30 cellular contexts compared by ENCODE assay signal in genomic region chr6:14927398-14927797, GRCh38.
DNase-seq lines count a peak whose midpoint lies in the region; ATAC-seq, FAIRE-seq and TF ChIP-seq lines count a peak whose summit lies in the region.
"Had no signal": no experiment of that assay in that cellular context is flagged by ENCODE, and none has a peak within 500 bp of the region (broad histone marks: within the 10 kb centered on the region; RNA-seq: fewer than 3 reads in every experiment).

No MANE protein-coding gene starts in this region.

- no peak overlapping the region for H3K9ac ChIP-seq in HepG2 (ENCODE audit: insufficient read depth, low read depth, low read length)

- no peak overlapping the region for H2AFZ ChIP-seq in HepG2 (ENCODE audit: low read length)

- no peak for TF ChIP-seq EP300 in HepG2 (IDR thresholded peaks at IDR 0.05; ENCODE audit: low read depth in 2 of 2, low read length in 2 of 2)
- no peak for TF ChIP-seq EP300 in HepG2 (CRISPR knock-in tag; IDR thresholded peaks at IDR 0.05; ENCODE audit: borderline replicate concordance)
- no peak for TF ChIP-seq EP300 in transverse colon (IDR thresholded peaks at IDR 0.05; ENCODE audit: low read depth)

- no peaks in the 10 kb centered on the region for H3K36me3 Mint-ChIP-seq in activated CD4-positive, alpha-beta T cell treated with anti-CD3 and anti-CD28 coated beads, Interleukin-2, amount 10 ng/mL, durations not matched to agents 7 days and 5 days (ENCODE audit: low read depth)
- H3K36me3 Mint-ChIP-seq in natural killer cell treated with Interleukin-12 subunit alpha and Interleukin-12 subunit beta and Interleukin-15 and Interleukin-18, amount 100 ng/mL, for 72 hours = no peaks in the 10 kb centered on the region
- H3K36me3 Mint-ChIP-seq: brain; CD8-positive, alpha-beta memory T cell had no signal

- 49% methylated on average over 7 of the region's 7 CpGs for WGBS in HepG2 (ENCODE audit: low lambda C conversion rate)
- 51 to 87% (median 60%) methylated on average over 7 of the region's 7 CpGs for WGBS in small intestine, 3 donors
- 94% methylated on average over 7 of the region's 7 CpGs; no CpG with 5 or more reads in 1 of the 2 donors for WGBS in transverse colon (ENCODE audit: low coverage in 1 of 2), 2 donors

- H3K9me3 Mint-ChIP-seq in activated CD4-positive, alpha-beta T cell treated with anti-CD3 and anti-CD28 coated beads, Interleukin-2, amount 10 ng/mL, durations not matched to agents 7 days and 5 days = peaks cover 5% of the 10 kb centered on the region
- no peaks in the 10 kb centered on the region for H3K9me3 Mint-ChIP-seq in natural killer cell treated with Interleukin-12 subunit alpha and Interleukin-12 subunit beta and Interleukin-15 and Interleukin-18, amount 100 ng/mL, for 72 hours
- H3K9me3 Mint-ChIP-seq: CD8-positive, alpha-beta memory T cell; dendritic cell treated with granulocyte-macrophage colony-stimulating factor and Interleukin-4, amounts not matched to agents 40 ng/mL and 50 ng/mL, for 4 days; endodermal cell; neural crest cell; stimulated activated naive CD8-positive, alpha-beta T cell treated with anti-CD3 and anti-CD28 coated beads, Interleukin-15, Interleukin-2, amounts not matched to agents 100 ng/mL and 50 ng/mL, for 24 hours had no signal

- no peak overlapping the region for H3K4me2 ChIP-seq in HepG2 (ENCODE audit: low read depth, low read length)

- H3K27ac ChIP-seq in right atrium auricular region (no peak overlapping the region), HepG2 (ENCODE audit: extremely low read length, insufficient read depth, low read length) (no peak overlapping the region), small intestine (ENCODE audit: low read depth in 1 of 2, low read length in 1 of 2) (no peak overlapping the region), transverse colon (no peak overlapping the region)
- H3K27ac ChIP-seq: esophagus muscularis mucosa, pancreas had no signal

- H3K36me3 ChIP-seq in right atrium auricular region (no peaks in the 10 kb centered on the region), HepG2 (replicated peaks in 1 of 2; ENCODE audit: control insufficient read depth in 1 of 2, insufficient read depth in 2 of 2, low read length in 2 of 2) (no peaks in the 10 kb centered on the region), small intestine (ENCODE audit: control insufficient read depth in 2 of 2, insufficient read depth in 2 of 2, low read length in 2 of 2) (no peaks in the 10 kb centered on the region), transverse colon (no peaks in the 10 kb centered on the region)
- H3K36me3 ChIP-seq: esophagus muscularis mucosa, pancreas had no signal

- POLR2A ChIA-PET in HepG2 (lab: Yijun Ruan, JAX) = no interaction called here
- POLR2A ChIA-PET in activated CD4-positive, alpha-beta T cell treated with anti-CD3 and anti-CD28 coated beads, Interleukin-2, amount 10 ng/mL, durations not matched to agents 7 days and 5 days (lab: Charles Lee) = no interaction called here

- H3K27ac Mint-ChIP-seq in activated CD4-positive, alpha-beta T cell treated with anti-CD3 and anti-CD28 coated beads, Interleukin-2, amount 10 ng/mL, durations not matched to agents 7 days and 5 days = no peak overlapping the region
- H3K27ac Mint-ChIP-seq in natural killer cell treated with Interleukin-12 subunit alpha and Interleukin-12 subunit beta and Interleukin-15 and Interleukin-18, amount 100 ng/mL, for 72 hours = no peak overlapping the region
- H3K27ac Mint-ChIP-seq: activated CD8-positive, alpha-beta T cell treated with anti-CD3 and anti-CD28 coated beads, Interleukin-2, amount 10 ng/mL, durations not matched to agents 7 days and 5 days; B cell; brain; CD8-positive, alpha-beta memory T cell; dendritic cell treated with granulocyte-macrophage colony-stimulating factor and Interleukin-4, amounts not matched to agents 40 ng/mL and 50 ng/mL, for 4 days; endodermal cell; stimulated activated naive CD8-positive, alpha-beta T cell treated with anti-CD3 and anti-CD28 coated beads, Interleukin-15, Interleukin-2, amounts not matched to agents 100 ng/mL and 50 ng/mL, for 24 hours had no signal

- TF ChIP-seq POLR2A in HepG2 (IDR thresholded peaks at IDR 0.05; ENCODE audit: insufficient read depth in 1 of 2, low read depth in 2 of 2, low read length in 2 of 2) (no peak), transverse colon (IDR thresholded peaks at IDR 0.05) (no peak)

- intact Hi-C loops in Right ventricle myocardium inferior (cut with DNase I) = no loop called here
- intact Hi-C loops in HepG2 (cut with micrococcal nuclease; ENCODE audit: unreplicated experiment) = no loop called here
- intact Hi-C loops in transverse colon (cut with DNase I; ENCODE audit: low total_unique reads) = no loop called here

- FAIRE-seq in HepG2 (lab: Jason Lieb, UNC) (no peak), small intestine (lab: Jason Lieb, UNC) (no peak)
- FAIRE-seq: GM12891, pancreas had no signal

- H3K4me3 Mint-ChIP-seq in activated CD4-positive, alpha-beta T cell treated with anti-CD3 and anti-CD28 coated beads, Interleukin-2, amount 10 ng/mL, durations not matched to agents 7 days and 5 days = no peak overlapping the region
- no peak overlapping the region for H3K4me3 Mint-ChIP-seq in natural killer cell treated with Interleukin-12 subunit alpha and Interleukin-12 subunit beta and Interleukin-15 and Interleukin-18, amount 100 ng/mL, for 72 hours
- H3K4me3 Mint-ChIP-seq: activated CD8-positive, alpha-beta T cell treated with anti-CD3 and anti-CD28 coated beads, Interleukin-2, amount 10 ng/mL, durations not matched to agents 7 days and 5 days; B cell; brain; CD8-positive, alpha-beta memory T cell; dendritic cell treated with granulocyte-macrophage colony-stimulating factor and Interleukin-4, amounts not matched to agents 40 ng/mL and 50 ng/mL, for 4 days; endodermal cell; neural crest cell; stimulated activated naive CD8-positive, alpha-beta T cell treated with anti-CD3 and anti-CD28 coated beads, Interleukin-15, Interleukin-2, amounts not matched to agents 100 ng/mL and 50 ng/mL, for 24 hours had no signal

- H3K4me1 ChIP-seq in right atrium auricular region = peaks cover 0 to 1% of the 10 kb centered on the region in 2 donors
- no peaks in the 10 kb centered on the region for H3K4me1 ChIP-seq in HepG2 (ENCODE audit: insufficient read depth, low read length)
- peaks cover 2% of the 10 kb centered on the region in 2 donors for H3K4me1 ChIP-seq in small intestine (ENCODE audit: control insufficient read depth in 2 of 2, insufficient read depth in 1 of 2, low read depth in 1 of 2, low read length in 1 of 2)
- peaks cover 0 to 22% (median 5%) of the 10 kb centered on the region in 4 donors for H3K4me1 ChIP-seq in transverse colon
- H3K4me1 ChIP-seq: pancreas had no signal

- no TSS peak for BruUV-seq in HepG2 (replicated peaks; lab: Mats Ljungman, UMichigan)

- no peak overlapping the region for H3K4me3 ChIP-seq in right atrium auricular region
- H3K4me3 ChIP-seq in HepG2 (replicated peaks in 1 of 3; ENCODE audit: insufficient read depth in 1 of 3, low read depth in 2 of 3, low read length in 3 of 3) = no peak overlapping the region
- no peak overlapping the region for H3K4me3 ChIP-seq in small intestine (ENCODE audit: low read depth in 1 of 2, low read length in 2 of 2)
- H3K4me3 ChIP-seq in transverse colon = no peak overlapping the region
- H3K4me3 ChIP-seq: esophagus muscularis mucosa, pancreas had no signal

- in situ Hi-C loops in HepG2 (cut with HindIII; ENCODE audit: extremely low pct_ligation_motif_present, low pct_unique_long_range_greater_than_20kb) = no loop called here
- in situ Hi-C loops in transverse colon (cut with MboI; ENCODE audit: low pct_ligation_motif_present in 1 of 4, low pct_unique_long_range_greater_than_20kb in 1 of 4, low sequenced_read_pairs in 3 of 4) = no loop called here

- no peak for TF ChIP-seq CTCF in right atrium auricular region (IDR thresholded peaks at IDR 0.05)
- no peak for TF ChIP-seq CTCF in HepG2 (CRISPR knock-in tag; IDR thresholded peaks at IDR 0.05)
- no peak for TF ChIP-seq CTCF in transverse colon (IDR thresholded peaks at IDR 0.05)

- no peaks in the 10 kb centered on the region for H4K20me1 ChIP-seq in HepG2 (ENCODE audit: insufficient read depth, low read length)

- no peaks in the 10 kb centered on the region for H3K79me2 ChIP-seq in HepG2 (ENCODE audit: insufficient read depth, low read length)

- peaks cover 3% of the 10 kb centered on the region for H3K27me3 Mint-ChIP-seq in activated CD4-positive, alpha-beta T cell treated with anti-CD3 and anti-CD28 coated beads, Interleukin-2, amount 10 ng/mL, durations not matched to agents 7 days and 5 days
- no peaks in the 10 kb centered on the region for H3K27me3 Mint-ChIP-seq in natural killer cell treated with Interleukin-12 subunit alpha and Interleukin-12 subunit beta and Interleukin-15 and Interleukin-18, amount 100 ng/mL, for 72 hours
- H3K27me3 Mint-ChIP-seq: B cell; dendritic cell treated with granulocyte-macrophage colony-stimulating factor and Interleukin-4, amounts not matched to agents 40 ng/mL and 50 ng/mL, for 4 days; stimulated activated naive CD8-positive, alpha-beta T cell treated with anti-CD3 and anti-CD28 coated beads, Interleukin-15, Interleukin-2, amounts not matched to agents 100 ng/mL and 50 ng/mL, for 24 hours had no signal

- no peaks in the 10 kb centered on the region for H3K27me3 ChIP-seq in right atrium auricular region
- peaks cover 0 to 15% of the 10 kb centered on the region in 2 experiments; a peak in 2 of 5 replicates for H3K27me3 ChIP-seq in HepG2 (ENCODE audit: control insufficient read depth in 1 of 2, insufficient read depth in 2 of 2, low read length in 2 of 2)
- no peaks in the 10 kb centered on the region for H3K27me3 ChIP-seq in small intestine (ENCODE audit: control insufficient read depth in 2 of 2, insufficient read depth in 2 of 2, low read length in 2 of 2)
- no peaks in the 10 kb centered on the region for H3K27me3 ChIP-seq in transverse colon
- H3K27me3 ChIP-seq: esophagus muscularis mucosa, pancreas had no signal

- DNase-seq in Right ventricle myocardium inferior (ENCODE audit: missing footprints) = no peak
- no peak for DNase-seq in right atrium auricular region (ENCODE audit: low spot score)
- peak; percentile 70 for DNase-seq in NCI-H2029 (lab: John Stamatoyannopoulos, UW)
- DNase-seq in HepG2 (ENCODE audit: low spot score) = no peak
- peak; percentile 92 for DNase-seq in small intestine
- DNase-seq in transverse colon = no peak
- DNase-seq in activated CD4-positive, alpha-beta T cell treated with anti-CD3 and anti-CD28 coated beads, Interleukin-2, amount 10 ng/mL, durations not matched to agents 7 days and 5 days = no peak
- DNase-seq in natural killer cell treated with Interleukin-12 subunit alpha and Interleukin-12 subunit beta and Interleukin-15 and Interleukin-18, amount 100 ng/mL, for 72 hours (ENCODE audit: low spot score) = no peak
- DNase-seq: activated CD8-positive, alpha-beta T cell treated with anti-CD3 and anti-CD28 coated beads, Interleukin-2, amount 10 ng/mL, durations not matched to agents 7 days and 5 days; activated naive CD4-positive, alpha-beta T cell treated with anti-CD3 and anti-CD28 coated beads, Interleukin-2, amount 50 U/mL, for 16 hours; CD8-positive, alpha-beta memory T cell; endodermal cell; foreskin fibroblast; HCEC 1CT; head of caudate nucleus; NCI-H1092 treated with DMSO at 0.1 percent for 48 hours; NCI-H1694 treated with DMSO at 0.1 percent for 48 hours; NCI-H226; pancreas; retina; SHP77 treated with DMSO at 0.1 percent for 48 hours; stimulated activated CD4-positive, alpha-beta T cell treated with anti-CD3 and anti-CD28 coated beads, Interleukin-1b, Interleukin-23, amount 100 ng/mL, for 48 hours had no signal

- peaks cover 4% of the 10 kb centered on the region for H3K4me1 Mint-ChIP-seq in activated CD4-positive, alpha-beta T cell treated with anti-CD3 and anti-CD28 coated beads, Interleukin-2, amount 10 ng/mL, durations not matched to agents 7 days and 5 days
- peaks cover 0 to under 1% of the 10 kb centered on the region in 2 donors for H3K4me1 Mint-ChIP-seq in natural killer cell treated with Interleukin-12 subunit alpha and Interleukin-12 subunit beta and Interleukin-15 and Interleukin-18, amount 100 ng/mL, for 72 hours (ENCODE audit: low read depth in 2 of 2)

- no peak for TF ChIP-seq RAD21 in HepG2 (CRISPR knock-in tag; IDR thresholded peaks at IDR 0.05)

- H3K9me3 ChIP-seq in right atrium auricular region (no peaks in the 10 kb centered on the region), HepG2 (ENCODE audit: low read length) (no peaks in the 10 kb centered on the region), small intestine (ENCODE audit: control insufficient read depth, low read depth) (no peaks in the 10 kb centered on the region), transverse colon (no peaks in the 10 kb centered on the region)
- H3K9me3 ChIP-seq: esophagus muscularis mucosa, pancreas had no signal

- CTCF ChIA-PET in HepG2 (lab: Yijun Ruan, JAX; ENCODE audit: low intra/inter-chr PET ratio, low total read pairs) = no interaction called here
- CTCF ChIA-PET in activated CD4-positive, alpha-beta T cell treated with anti-CD3 and anti-CD28 coated beads, Interleukin-2, amount 10 ng/mL, durations not matched to agents 7 days and 5 days (lab: Charles Lee) = no interaction called here

- peak; percentile 55 for ATAC-seq in Right ventricle myocardium inferior
- ATAC-seq in HepG2 = no peak
- no peak for ATAC-seq in natural killer cell treated with Interleukin-12 subunit alpha and Interleukin-12 subunit beta and Interleukin-15 and Interleukin-18, amount 100 ng/mL, for 72 hours
- ATAC-seq: activated CD8-positive, alpha-beta T cell treated with anti-CD3 and anti-CD28 coated beads, Interleukin-2, amount 10 ng/mL, durations not matched to agents 7 days and 5 days; Panc1 had no signal

Comparison
In these comparisons a context has a peak if more than half of its experiments do, and no peak if none do; other contexts are left out.
1. DNase-seq: peak in NCI-H2029 (single experiment) and small intestine (single experiment); none in Right ventricle myocardium inferior (single experiment), right atrium auricular region (single experiment), HepG2 (single experiment), transverse colon (single experiment), activated CD4-positive, alpha-beta T cell treated with anti-CD3 and anti-CD28 coated beads, Interleukin-2, amount 10 ng/mL, durations not matched to agents 7 days and 5 days (single experiment) and natural killer cell treated with Interleukin-12 subunit alpha and Interleukin-12 subunit beta and Interleukin-15 and Interleukin-18, amount 100 ng/mL, for 72 hours (single experiment).